ENCODE assay signal across 21 cellular contexts in genomic region chr17:8341456-8341855, GRCh38. TPM values are rescaled to one million over a fixed set of nuclear protein-coding genes. Genes with fewer than 3 reads are reported as not detected.
"Had no signal": no experiment of that assay in that cellular context is flagged by ENCODE, and none has a peak within 500 bp of the region (broad histone marks: within the 10 kb centered on the region; RNA-seq: fewer than 3 reads in every experiment).

No MANE protein-coding gene starts in this region.

- H3K36me3 ChIP-seq: neutrophil, thyroid gland had no signal

- H3K27ac ChIP-seq: dorsolateral prefrontal cortex, neutrophil, parathyroid adenoma, thyroid gland had no signal

- H3K4me1 ChIP-seq: parathyroid adenoma had no signal

- H3K27ac Mint-ChIP-seq: naive thymus-derived CD4-positive, alpha-beta T cell; stimulated activated effector memory CD8-positive, alpha-beta T cell treated with anti-CD3 and anti-CD28 coated beads, Interleukin-12 subunit alpha, Interleukin-12 subunit beta, amount 100 ng/mL, for 72 hours had no signal

- H3K36me3 Mint-ChIP-seq: naive thymus-derived CD4-positive, alpha-beta T cell; stimulated activated effector memory CD8-positive, alpha-beta T cell treated with anti-CD3 and anti-CD28 coated beads, Interleukin-12 subunit alpha, Interleukin-12 subunit beta, amount 100 ng/mL, for 72 hours had no signal

- H3K4me3 ChIP-seq: dorsolateral prefrontal cortex, mucosa of descending colon, thyroid gland had no signal

- H3K9me3 ChIP-seq: mucosa of descending colon, neutrophil, thyroid gland had no signal

- H3K27me3 ChIP-seq: dorsolateral prefrontal cortex, thyroid gland had no signal

- H3K4me3 Mint-ChIP-seq: naive thymus-derived CD4-positive, alpha-beta T cell; stimulated activated effector memory CD8-positive, alpha-beta T cell treated with anti-CD3 and anti-CD28 coated beads, Interleukin-12 subunit alpha, Interleukin-12 subunit beta, amount 100 ng/mL, for 72 hours had no signal

- H2AFZ ChIP-seq: parathyroid adenoma had no signal

- H3K79me2 ChIP-seq: parathyroid adenoma had no signal

- FAIRE-seq: urothelium cell line had no signal

- H3K9me3 Mint-ChIP-seq: stimulated activated effector memory CD8-positive, alpha-beta T cell treated with anti-CD3 and anti-CD28 coated beads, Interleukin-12 subunit alpha, Interleukin-12 subunit beta, amount 100 ng/mL, for 72 hours had no signal

- DNase-seq: activated CD4-positive, alpha-beta T cell treated with anti-CD3 and anti-CD28 coated beads, Interleukin-2, amount 50 U/mL, for 1 hour; activated CD8-positive, alpha-beta memory T cell treated with anti-CD3 and anti-CD28 coated beads for 24 hours; activated naive CD4-positive, alpha-beta T cell treated with Interleukin-2 at 50 U/mL for 16 hours; anterior cingulate cortex; dorsolateral prefrontal cortex; hippocampal formation; mucosa of descending colon; naive thymus-derived CD4-positive, alpha-beta T cell; stimulated activated CD4-positive, alpha-beta T cell treated with anti-CD3 and anti-CD28 coated beads, Interleukin-12 subunit alpha, Interleukin-12 subunit beta, amount 100 ng/mL, for 4 hours; T-helper 9 cell; thyroid gland had no signal

- H3K9ac ChIP-seq: parathyroid adenoma had no signal

RNA-seq across cellular contexts. Expression of gene ODF4, which starts 1.8 kb away (rescaled TPM):
- total RNA-seq: cerebellum; dorsolateral prefrontal cortex; esophagus mucosa; fibroblast of villous mesenchyme; left lobe of liver; lung microvascular endothelial cell; mucosa of descending colon; naive thymus-derived CD4-positive, alpha-beta T cell; renal cortical epithelial cell; thyroid gland had no signal
- polyA plus RNA-seq: naive thymus-derived CD4-positive, alpha-beta T cell had no signal

RNA-seq across cellular contexts. Expression of gene ARHGEF15, which starts 31.4 kb away (rescaled TPM):
- total RNA-seq: fibroblast of villous mesenchyme; naive thymus-derived CD4-positive, alpha-beta T cell had no signal
- polyA plus RNA-seq: naive thymus-derived CD4-positive, alpha-beta T cell had no signal
